21 cellular contexts compared by ENCODE assay signal in the genomic region with DNA sequence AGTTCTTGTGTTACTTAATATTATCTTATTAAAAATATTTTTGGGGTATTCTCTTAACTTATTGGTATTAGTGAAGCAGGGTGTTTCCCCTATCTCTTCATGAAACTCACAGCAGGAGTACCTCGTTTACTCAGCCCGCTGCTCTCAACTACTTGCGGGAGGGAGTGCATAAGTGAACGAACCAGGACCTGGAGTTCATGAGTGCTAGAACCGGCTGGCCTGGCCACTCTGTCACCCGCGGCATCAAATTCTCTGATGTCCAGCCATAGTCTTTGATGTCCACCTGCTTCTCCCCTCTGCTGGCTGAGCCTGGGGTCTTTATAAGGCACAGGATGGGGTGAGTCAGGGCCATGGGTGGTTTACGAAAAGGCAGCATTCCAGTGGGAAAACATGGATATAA.
"Had no signal": no experiment of that assay in that cellular context is flagged by ENCODE, and none has a peak within 500 bp of the region (broad histone marks: within the 10 kb centered on the region; RNA-seq: fewer than 3 reads in every experiment).

No MANE protein-coding gene starts in this region.

- ATAC-seq: effector memory CD8-positive, alpha-beta T cell; foreskin keratinocyte; gastroesophageal sphincter; heart left ventricle; left cardiac atrium; left lung; left ventricle myocardium superior; lower lobe of right lung had no signal

- H3K4me1 Mint-ChIP-seq: immature natural killer cell had no signal

- H3K4me3 Mint-ChIP-seq: dendritic cell treated with granulocyte-macrophage colony-stimulating factor and Interleukin-4, amounts not matched to agents 40 ng/mL and 50 ng/mL, for 4 days; effector memory CD8-positive, alpha-beta T cell; immature natural killer cell had no signal

- H3K27me3 Mint-ChIP-seq: dendritic cell treated with granulocyte-macrophage colony-stimulating factor and Interleukin-4, amounts not matched to agents 40 ng/mL and 50 ng/mL, for 4 days; effector memory CD8-positive, alpha-beta T cell had no signal

- H2AFZ ChIP-seq: hepatocyte had no signal

- H3K9me3 ChIP-seq: colonic mucosa, gastroesophageal sphincter, left lung, lower lobe of right lung had no signal

- H3K9me3 Mint-ChIP-seq: dendritic cell treated with granulocyte-macrophage colony-stimulating factor and Interleukin-4, amounts not matched to agents 40 ng/mL and 50 ng/mL, for 4 days had no signal

- H3K4me2 ChIP-seq: hepatocyte had no signal

- FAIRE-seq: endothelial cell of umbilical vein, frontal cortex, keratinocyte had no signal

- H3K4me1 ChIP-seq: colonic mucosa, esophagus muscularis mucosa, foreskin keratinocyte, gastroesophageal sphincter, heart left ventricle, left lung, lower lobe of right lung had no signal

- H3K36me3 Mint-ChIP-seq: immature natural killer cell had no signal

- H3K4me3 ChIP-seq: colonic mucosa, esophagus muscularis mucosa, gastroesophageal sphincter, heart left ventricle, hepatocyte, left lung, lower lobe of right lung had no signal

- H3K36me3 ChIP-seq: colonic mucosa, esophagus muscularis mucosa, gastroesophageal sphincter, heart left ventricle, left lung, lower lobe of right lung had no signal

- H3K79me2 ChIP-seq: hepatocyte had no signal

- DNase-seq: colonic mucosa; cortex of kidney; effector CD8-positive, alpha-beta T cell; effector memory CD8-positive, alpha-beta T cell; foreskin keratinocyte; heart left ventricle; hypothalamus; immature natural killer cell; left cardiac atrium; left lung; left ventricle myocardium superior; lower lobe of right lung; mesenchymal stem cell; midbrain had no signal

- H3K27me3 ChIP-seq: colonic mucosa, esophagus muscularis mucosa, foreskin keratinocyte, gastroesophageal sphincter, heart left ventricle, hepatocyte, left lung had no signal

- H3K27ac Mint-ChIP-seq: dendritic cell treated with granulocyte-macrophage colony-stimulating factor and Interleukin-4, amounts not matched to agents 40 ng/mL and 50 ng/mL, for 4 days; effector memory CD8-positive, alpha-beta T cell; immature natural killer cell had no signal

- H3K27ac ChIP-seq: colonic mucosa, esophagus muscularis mucosa, foreskin keratinocyte, gastroesophageal sphincter, heart left ventricle, hepatocyte, left lung, lower lobe of right lung had no signal
